Comparison of ENCODE assay signal across 9 cellular contexts in the genomic region with DNA sequence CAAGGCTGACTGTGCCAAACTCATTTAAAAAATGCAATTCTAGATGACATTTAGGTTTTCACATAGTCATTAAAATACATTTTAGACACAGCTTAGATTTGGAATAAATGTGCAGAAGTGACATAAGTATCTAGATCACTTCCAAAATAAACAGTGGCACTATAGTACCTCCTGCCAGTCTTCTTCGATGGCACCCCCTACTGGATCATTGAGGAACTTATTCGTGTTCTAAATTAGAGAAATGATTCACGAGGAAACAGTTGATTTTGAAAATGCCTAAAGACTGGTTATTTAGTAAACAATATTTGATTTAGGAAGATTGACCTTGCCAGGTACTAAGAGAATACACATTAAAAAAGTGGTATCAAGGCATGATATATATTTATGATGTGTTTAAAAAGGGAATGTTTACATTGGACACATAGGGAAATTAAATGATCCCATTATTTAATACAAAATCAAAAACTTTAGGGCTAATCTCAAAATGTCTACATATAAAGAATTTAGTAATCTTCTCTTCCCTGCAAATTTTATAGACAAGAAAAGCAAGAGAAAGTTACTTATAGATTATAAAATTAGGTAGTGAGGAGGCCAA.
DNase-seq lines count a peak whose midpoint lies in the region; ATAC-seq, FAIRE-seq and TF ChIP-seq lines count a peak whose summit lies in the region.
"Had no signal": no experiment of that assay in that cellular context is flagged by ENCODE, and none has a peak within 500 bp of the region (broad histone marks: within the 10 kb centered on the region; RNA-seq: fewer than 3 reads in every experiment).

No MANE protein-coding gene starts in this region.

- in situ Hi-C loops in GM12878 (cut with MboI): no loop called here

- H3K4me3 ChIP-seq in GM12878: no peak overlapping the region
- H3K4me3 ChIP-seq in kidney (ENCODE audit: low read length in 2 of 2): no peak overlapping the region
- H3K4me3 ChIP-seq in CD8-positive, alpha-beta T cell (ENCODE audit: low read depth, low read length): no peak overlapping the region

- peak; percentile 84 for TF ChIP-seq CTCF in C4-2B (conservative IDR thresholded peaks at IDR 0.05)
- TF ChIP-seq CTCF in GM12878 (IDR thresholded peaks at IDR 0.05 in 2 of 3, conservative IDR thresholded peaks at IDR 0.05 in 1 of 3; ENCODE audit: control insufficient read depth in 2 of 3, extremely low read depth in 1 of 3, insufficient read depth in 1 of 3, low read depth in 3 of 3, low read length in 3 of 3): peak; percentile 58 to 67 (median 60); a peak in 5 of 6 replicates
- peak; percentile 81 for TF ChIP-seq CTCF in kidney (IDR thresholded peaks at IDR 0.05; ENCODE audit: borderline replicate concordance, extremely low read depth, insufficient read depth)
- no peak for TF ChIP-seq CTCF in CD8-positive, alpha-beta T cell (IDR thresholded peaks at IDR 0.05)

- no peaks in the 10 kb centered on the region for H3K4me1 Mint-ChIP-seq in CD8-positive, alpha-beta T cell (ENCODE audit: low read depth)
- H3K4me1 Mint-ChIP-seq: naive B cell had no signal

- H3K36me3 ChIP-seq in GM12878 (ENCODE audit: control insufficient read depth in 2 of 2, insufficient read depth in 2 of 2, low read length in 1 of 2) (no peaks in the 10 kb centered on the region), kidney (ENCODE audit: control insufficient read depth in 1 of 2, insufficient read depth in 2 of 2, low read length in 2 of 2) (no peaks in the 10 kb centered on the region)
- no peaks in the 10 kb centered on the region for H3K36me3 ChIP-seq in CD8-positive, alpha-beta T cell (ENCODE audit: insufficient read depth, low read length)

- no peaks in the 10 kb centered on the region for H3K9me3 Mint-ChIP-seq in CD8-positive, alpha-beta T cell

- H3K27ac ChIP-seq in C4-2B: no peak overlapping the region
- H3K27ac ChIP-seq in GM12878 (ENCODE audit: control insufficient read depth, insufficient read depth): no peak overlapping the region
- H3K27ac ChIP-seq in kidney (ENCODE audit: low read depth in 2 of 2, low read length in 2 of 2): no peak overlapping the region
- no peak overlapping the region for H3K27ac ChIP-seq in CD8-positive, alpha-beta T cell (ENCODE audit: low read depth, low read length)

- no peaks in the 10 kb centered on the region for H3K27me3 ChIP-seq in GM12878 (replicated peaks in 1 of 2; ENCODE audit: control insufficient read depth in 2 of 2, insufficient read depth in 2 of 2, low read length in 1 of 2)
- H3K27me3 ChIP-seq in CD8-positive, alpha-beta T cell (ENCODE audit: insufficient read depth, low read length): no peaks in the 10 kb centered on the region

- H3K79me2 ChIP-seq in GM12878 (ENCODE audit: control insufficient read depth, insufficient read depth, low read length): no peaks in the 10 kb centered on the region

- FAIRE-seq in GM12878 (lab: Jason Lieb, UNC) (peak; percentile 66), kidney (lab: Jason Lieb, UNC) (peak; percentile 93)

- H3K27me3 Mint-ChIP-seq in CD8-positive, alpha-beta T cell (ENCODE audit: low read depth): no peaks in the 10 kb centered on the region
- H3K27me3 Mint-ChIP-seq: naive B cell had no signal

- no peak overlapping the region for H2AFZ ChIP-seq in GM12878 (ENCODE audit: control insufficient read depth, low read depth, low read length)

- CTCF ChIA-PET in GM12878 (lab: Yijun Ruan, JAX): interaction anchor here (0.6 to 2.9 kb wide), 11 partner anchors 8 to 908 kb away, joined by 3 to 19 read pairs (median 5); no protein-coding TSS in a partner anchor
- CTCF ChIA-PET in CD8-positive, alpha-beta T cell (lab: Charles Lee): interaction anchor here (0.7 kb wide), 1 partner anchor 675 kb away, joined by 3 read pairs; no protein-coding TSS in a partner anchor

- DNase-seq in NCI-H345 treated with DMSO at 0.1 percent for 48 hours (lab: John Stamatoyannopoulos, UW; ENCODE audit: unreplicated experiment): peak; percentile 15
- DNase-seq in GM12878 (ENCODE audit: low read depth, low spot score): no peak
- no peak for DNase-seq in kidney
- DNase-seq in NCI-H524 treated with DMSO at 0.1 percent for 48 hours (lab: John Stamatoyannopoulos, UW): no peak
- DNase-seq in CD8-positive, alpha-beta T cell: no peak
- DNase-seq: naive B cell had no signal

- no peaks in the 10 kb centered on the region for H3K9me3 ChIP-seq in GM12878 (replicated peaks; ENCODE audit: control insufficient read depth, insufficient read depth, low read length)
- no peaks in the 10 kb centered on the region for H3K9me3 ChIP-seq in kidney (ENCODE audit: control insufficient read depth in 1 of 2, low read length in 2 of 2)
- no peaks in the 10 kb centered on the region for H3K9me3 ChIP-seq in CD8-positive, alpha-beta T cell (ENCODE audit: low read length)

- no peak overlapping the region for H3K4me3 Mint-ChIP-seq in CD8-positive, alpha-beta T cell
- H3K4me3 Mint-ChIP-seq: naive B cell had no signal

- no peaks in the 10 kb centered on the region for H3K4me1 ChIP-seq in GM12878 (ENCODE audit: control insufficient read depth, insufficient read depth, low read length)
- H3K4me1 ChIP-seq in kidney (ENCODE audit: control insufficient read depth in 1 of 2, insufficient read depth in 1 of 2, low read depth in 1 of 2, low read length in 2 of 2): no peaks in the 10 kb centered on the region
- H3K4me1 ChIP-seq in CD8-positive, alpha-beta T cell (ENCODE audit: insufficient read depth, low read length): no peaks in the 10 kb centered on the region

- TF ChIP-seq POLR2A in GM12878 (IDR thresholded peaks at IDR 0.05; ENCODE audit: low read depth, low read length): no peak

- BruUV-seq in GM12878 (replicated peaks; lab: Mats Ljungman, UMichigan): no TSS peak

- H3K36me3 Mint-ChIP-seq in CD8-positive, alpha-beta T cell: no peaks in the 10 kb centered on the region
- H3K36me3 Mint-ChIP-seq: naive B cell had no signal

- no peak overlapping the region for H3K9ac ChIP-seq in GM12878 (ENCODE audit: control insufficient read depth, insufficient read depth, low read length)
- no peak overlapping the region for H3K9ac ChIP-seq in kidney (ENCODE audit: low read length in 2 of 2)

- H4K20me1 ChIP-seq in GM12878 (ENCODE audit: control insufficient read depth, insufficient read depth): no peaks in the 10 kb centered on the region

- 1% methylated on average over 3 of the region's 3 CpGs for WGBS in GM12878 (ENCODE audit: insufficient coverage, insufficient replicate concordance, low lambda C conversion rate, missing lambda C conversion rate)

- H3K4me2 ChIP-seq in GM12878 (ENCODE audit: control insufficient read depth, insufficient read depth): no peak overlapping the region

- RAD21 ChIA-PET in GM12878 (lab: Charles Lee; ENCODE audit: unreplicated experiment): interaction anchor here (1.3 to 2.7 kb wide), 2 partner anchors 512 to 672 kb away, joined by 3 to 13 read pairs; no protein-coding TSS in a partner anchor

- peak; percentile 57 for TF ChIP-seq RAD21 in GM12878 (IDR thresholded peaks at IDR 0.05; ENCODE audit: insufficient read depth, low read depth, low read length)

- SMC1A ChIA-PET in GM12878 (lab: Charles Lee; ENCODE audit: uncharacterized antibody, unreplicated experiment): interaction anchor here (1.0 to 2.8 kb wide), 4 partner anchors 10 to 672 kb away, joined by 3 to 15 read pairs (median 4); no protein-coding TSS in a partner anchor

- TF ChIP-seq EP300 in GM12878 (IDR thresholded peaks at IDR 0.05; ENCODE audit: borderline replicate concordance in 1 of 2, control insufficient read depth in 1 of 2, low read depth in 2 of 2, low read length in 2 of 2): no peak

- intact Hi-C loops in GM12878 (cut with micrococcal nuclease; ENCODE audit: unreplicated experiment) (loop anchor here (1.0 to 5.0 kb wide), 3 partner anchors 510 to 673 kb away; no protein-coding TSS in a partner anchor), kidney (cut with DNase I) (no loop called here)
- intact Hi-C loops in CD8-positive, alpha-beta T cell (cut with DNase I, micrococcal nuclease): loop anchor here in 1 of 2 experiments (1.0 to 5.0 kb wide), 2 partner anchors 510 to 673 kb away; no protein-coding TSS in a partner anchor

- ATAC-seq in GM18511 (IDR thresholded peaks at IDR 0.05; ENCODE audit: unreplicated experiment) (peak; percentile 88), HG03066 (IDR thresholded peaks at IDR 0.05; ENCODE audit: low read depth, unreplicated experiment) (peak; percentile 80), GM12878 (peak; percentile 72)
- ATAC-seq in CD8-positive, alpha-beta T cell: no peak

- H3K27ac Mint-ChIP-seq in CD8-positive, alpha-beta T cell: no peak overlapping the region

- POLR2A ChIA-PET in GM12878 (lab: Charles Lee): no interaction called here
- POLR2A ChIA-PET in CD8-positive, alpha-beta T cell (lab: Charles Lee): no interaction called here

TF ChIP-seq in GM12878, 131 proteins besides CTCF, POLR2A, EP300 and RAD21:
- TF ChIP-seq SMC3 (IDR thresholded peaks at IDR 0.05; ENCODE audit: borderline replicate concordance, low read length) (peak; percentile 50; the same call in 1 of the 2 replicates), SREBF1 (IDR thresholded peaks at IDR 0.05; ENCODE audit: low read length) (no peak)
